ENCODE assay signal across 17 cellular contexts in genomic region chr5:22431406-22431805, GRCh38.
"Had no signal": no experiment of that assay in that cellular context is flagged by ENCODE, and none has a peak within 500 bp of the region (broad histone marks: within the 10 kb centered on the region; RNA-seq: fewer than 3 reads in every experiment).

No MANE protein-coding gene starts in this region.

- H3K27ac ChIP-seq: prostate gland, right atrium auricular region, upper lobe of right lung had no signal

- H3K36me3 ChIP-seq: prostate gland, right atrium auricular region, upper lobe of right lung had no signal

- H3K27me3 ChIP-seq: right atrium auricular region, upper lobe of right lung had no signal

- H3K4me3 ChIP-seq: prostate gland, right atrium auricular region, upper lobe of right lung had no signal

- H3K4me1 ChIP-seq: prostate gland, right atrium auricular region, upper lobe of right lung had no signal

- H3K9me3 ChIP-seq: prostate gland, right atrium auricular region, upper lobe of right lung had no signal

- DNase-seq: activated B cell treated with CpG ODN at 0.5 μM for 24 hours; activated CD4-positive, alpha-beta memory T cell treated with anti-CD3 and anti-CD28 coated beads for 36 hours; activated CD4-positive, alpha-beta T cell treated with anti-CD3 and anti-CD28 coated beads for 4 hours; activated naive CD8-positive, alpha-beta T cell treated with anti-CD3 and anti-CD28 coated beads for 36 hours; activated T-cell treated with anti-CD3 and anti-CD28 coated beads for 4 hours; amniotic stem cell; effector memory CD4-positive, alpha-beta T cell; immature natural killer cell; kidney glomerular epithelial cell; left ventricle myocardium superior; stimulated activated CD4-positive, alpha-beta T cell treated with anti-CD3 and anti-CD28 coated beads, Interleukin-12 subunit alpha, Interleukin-12 subunit beta, amount 100 ng/mL, for 4 hours; stimulated activated CD4-positive, alpha-beta T cell treated with anti-CD3 and anti-CD28 coated beads, Interleukin-1b, Interleukin-23, amount 100 ng/mL, for 48 hours; stimulated activated CD8-positive, alpha-beta memory T cell treated with anti-CD3 and anti-CD28 coated beads, Interleukin-4, amount 100 ng/mL, for 48 hours; stimulated activated naive CD4-positive, alpha-beta T cell; upper lobe of right lung had no signal
